8 cellular contexts compared by ENCODE assay signal in genomic region chr2:110211938-110212858, GRCh38. TPM values are rescaled to one million over a fixed set of nuclear protein-coding genes. Genes with fewer than 3 reads are reported as not detected.
DNase-seq lines count a peak whose midpoint lies in the region; ATAC-seq and TF ChIP-seq lines count a peak whose summit lies in the region.

MTLN (minus strand) TSS chr2:110212547; CDS start chr2:110212525, 22 bp downstream.

- intact Hi-C loops in Right ventricle myocardium superior (cut with DNase I): no loop called here

- DNase-seq in HFFc6: peak; percentile 76
- DNase-seq in NAMALWA (ENCODE audit: low spot score): peak; percentile 70
- DNase-seq in SW480 (ENCODE audit: low spot score): peak; percentile 76
- peak; percentile 75 for DNase-seq in activated naive CD8-positive, alpha-beta T cell treated with anti-CD3 and anti-CD28 coated beads, Interleukin-2, amount 50 U/mL, for 24 hours
- DNase-seq in Right ventricle myocardium superior: peak; percentile 85
- peak; percentile 73 for DNase-seq in pons (ENCODE audit: low spot score)
- peak; percentile 70 for DNase-seq in type B pancreatic cell (ENCODE audit: extremely low spot score, unreplicated experiment)

- H3K4me1 Mint-ChIP-seq in HFFc6 (ENCODE audit: low read depth) (peaks cover 15% of the 10 kb centered on the region), type B pancreatic cell (ENCODE audit: unreplicated experiment) (peaks cover 4% of the 10 kb centered on the region)
- peaks cover 28% of the 10 kb centered on the region for H3K4me1 Mint-ChIP-seq in activated naive CD8-positive, alpha-beta T cell treated with anti-CD3 and anti-CD28 coated beads, Interleukin-2, amount 50 U/mL, for 24 hours

- H3K4me3 Mint-ChIP-seq in HFFc6 (peak within 1 kb of the TSS; percentile 97), type B pancreatic cell (peak within 1 kb of the TSS; percentile 91)
- H3K4me3 Mint-ChIP-seq in activated naive CD8-positive, alpha-beta T cell treated with anti-CD3 and anti-CD28 coated beads, Interleukin-2, amount 50 U/mL, for 24 hours: peak within 1 kb of the TSS; percentile 96

- TF ChIP-seq POLR2A in GM10847 (IDR thresholded peaks at IDR 0.05; ENCODE audit: extremely low read depth, insufficient read length): peak; percentile 72

- H3K36me3 Mint-ChIP-seq in HFFc6 (ENCODE audit: low read depth) (peaks cover 19% of the 10 kb centered on the region), type B pancreatic cell (no peaks in the 10 kb centered on the region)
- H3K36me3 Mint-ChIP-seq in activated naive CD8-positive, alpha-beta T cell treated with anti-CD3 and anti-CD28 coated beads, Interleukin-2, amount 50 U/mL, for 24 hours (ENCODE audit: low read depth): peaks cover 31% of the 10 kb centered on the region

- peak; percentile 90 for ATAC-seq in activated naive CD8-positive, alpha-beta T cell treated with anti-CD3 and anti-CD28 coated beads, Interleukin-2, amount 50 U/mL, for 24 hours
- ATAC-seq in Right ventricle myocardium superior (ENCODE audit: poor library complexity): peak; percentile 97

- no peak; the same call in none of the 2 replicates for TF ChIP-seq CTCF in HFFc6 (IDR thresholded peaks at IDR 0.05)
- no peak for TF ChIP-seq CTCF in type B pancreatic cell (conservative IDR thresholded peaks at IDR 0.05)

- H3K27ac Mint-ChIP-seq in HFFc6: peak within 1 kb of the TSS; percentile 87
- H3K27ac Mint-ChIP-seq in activated naive CD8-positive, alpha-beta T cell treated with anti-CD3 and anti-CD28 coated beads, Interleukin-2, amount 50 U/mL, for 24 hours: peak within 1 kb of the TSS; percentile 95
- peak within 1 kb of the TSS; percentile 76 for H3K27ac Mint-ChIP-seq in type B pancreatic cell

- H3K9me3 Mint-ChIP-seq in HFFc6 (no peaks in the 10 kb centered on the region; the same call in 1 of the 2 replicates), type B pancreatic cell (no peaks in the 10 kb centered on the region)
- peaks cover 8% of the 10 kb centered on the region for H3K9me3 Mint-ChIP-seq in activated naive CD8-positive, alpha-beta T cell treated with anti-CD3 and anti-CD28 coated beads, Interleukin-2, amount 50 U/mL, for 24 hours

- H3K27me3 Mint-ChIP-seq in HFFc6 (ENCODE audit: insufficient read depth) (peaks cover 26% of the 10 kb centered on the region), type B pancreatic cell (peaks cover 17% of the 10 kb centered on the region)
- peaks cover 13% of the 10 kb centered on the region for H3K27me3 Mint-ChIP-seq in activated naive CD8-positive, alpha-beta T cell treated with anti-CD3 and anti-CD28 coated beads, Interleukin-2, amount 50 U/mL, for 24 hours

RNA-seq across cellular contexts. Expression of gene MTLN, which starts in this region (rescaled TPM):
- 10 to 100 TPM; 82.5 to 99.2 (median 89.9) TPM for total RNA-seq in HFFc6 (2021; fragmentation: NEBNext Ultra II Directional; extraction: Animal tissue kit (Norgen Biotek cat#: 25700))
- 193 TPM for total RNA-seq in Right ventricle myocardium superior
- total RNA-seq in type B pancreatic cell (ENCODE audit: low replicate concordance): 18.4 TPM in 2 replicates

Comparison
In these comparisons a context has a peak if more than half of its experiments do, and no peak if none do; other contexts are left out.
1. Peak in every context shown above with its lines: DNase-seq and ATAC-seq.